In the genomic region with DNA sequence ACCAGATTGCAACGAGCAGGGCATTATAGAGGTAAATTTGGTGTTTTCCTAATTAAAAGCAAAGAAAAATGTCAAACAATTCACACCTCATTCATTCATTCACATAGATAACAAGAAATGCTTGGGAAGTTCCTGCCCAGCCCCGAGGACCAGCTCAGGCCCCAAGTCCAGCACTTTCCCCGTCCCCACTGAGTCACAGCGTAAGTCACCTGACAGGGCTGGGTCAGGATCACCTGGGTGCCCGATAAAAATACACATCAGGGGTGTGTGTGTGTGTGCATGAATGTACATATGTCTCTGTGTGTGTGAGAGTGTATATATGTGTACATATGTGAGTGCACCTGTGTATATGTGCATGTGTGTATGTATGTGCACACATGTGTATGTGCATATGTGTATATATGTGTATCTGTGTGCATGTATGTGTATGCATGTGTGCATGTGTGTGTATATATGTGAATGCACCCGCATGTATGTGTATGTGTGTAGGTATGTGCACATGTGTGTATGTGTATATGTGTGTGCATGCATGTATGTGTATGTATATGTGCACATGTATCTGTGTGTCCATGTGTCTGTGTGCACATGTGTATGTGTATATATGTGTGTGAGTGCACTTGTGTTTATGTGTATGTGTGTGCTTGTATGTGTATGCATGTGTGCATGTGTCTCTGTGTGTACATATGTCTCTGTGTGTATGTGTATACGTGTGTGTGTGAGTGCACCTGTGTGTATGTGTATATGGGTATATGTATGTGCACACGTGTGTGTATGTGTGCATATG, we compare ENCODE assay signal across 1 cellular context.
TF ChIP-seq lines count a peak whose summit lies in the region.

No MANE protein-coding gene starts in this region.

TF ChIP-seq in HepG2, 621 proteins besides CTCF, POLR2A, EP300 and RAD21:
- TF ChIP-seq, protein P1, sequence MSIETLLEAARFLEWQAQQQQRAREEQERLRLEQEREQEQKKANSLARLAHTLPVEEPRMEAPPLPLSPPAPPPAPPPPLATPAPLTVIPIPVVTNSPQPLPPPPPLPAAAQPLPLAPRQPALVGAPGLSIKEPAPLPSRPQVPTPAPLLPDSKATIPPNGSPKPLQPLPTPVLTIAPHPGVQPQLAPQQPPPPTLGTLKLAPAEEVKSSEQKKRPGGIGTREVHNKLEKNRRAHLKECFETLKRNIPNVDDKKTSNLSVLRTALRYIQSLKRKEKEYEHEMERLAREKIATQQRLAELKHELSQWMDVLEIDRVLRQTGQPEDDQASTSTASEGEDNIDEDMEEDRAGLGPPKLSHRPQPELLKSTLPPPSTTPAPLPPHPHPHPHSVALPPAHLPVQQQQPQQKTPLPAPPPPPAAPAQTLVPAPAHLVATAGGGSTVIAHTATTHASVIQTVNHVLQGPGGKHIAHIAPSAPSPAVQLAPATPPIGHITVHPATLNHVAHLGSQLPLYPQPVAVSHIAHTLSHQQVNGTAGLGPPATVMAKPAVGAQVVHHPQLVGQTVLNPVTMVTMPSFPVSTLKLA (IDR thresholded peaks at IDR 0.05): peak; percentile 97
- TF ChIP-seq ZNF292 (CRISPR knock-in tag; IDR thresholded peaks at IDR 0.05; ENCODE audit: borderline replicate concordance, low read depth): no peak
TF ChIP-seq in HepG2: peak in this region for 1.
